ENCODE assay signal across 10 cellular contexts in genomic region chr7:17275749-17276671, GRCh38. TPM values are rescaled to one million over a fixed set of nuclear protein-coding genes. Genes with fewer than 3 reads are reported as not detected.
DNase-seq lines count a peak whose midpoint lies in the region; ATAC-seq and TF ChIP-seq lines count a peak whose summit lies in the region.
"Had no signal": no experiment of that assay in that cellular context is flagged by ENCODE, and none has a peak within 500 bp of the region (broad histone marks: within the 10 kb centered on the region; RNA-seq: fewer than 3 reads in every experiment).

No MANE protein-coding gene starts in this region.

- peaks cover 24% of the 10 kb centered on the region for H3K4me1 ChIP-seq in foreskin keratinocyte
- peaks cover 0 to 3% of the 10 kb centered on the region in 2 donors for H3K4me1 ChIP-seq in gastrocnemius medialis

- TF ChIP-seq POLR2A in gastrocnemius medialis (IDR thresholded peaks at IDR 0.05) = no peak

- in situ Hi-C loops in gastrocnemius medialis (cut with MboI; ENCODE audit: low sequenced_read_pairs in 4 of 4) = no loop called here

- H3K36me3 ChIP-seq in SK-N-MC (ENCODE audit: insufficient read depth, low read length) (no peaks in the 10 kb centered on the region), gastrocnemius medialis (no peaks in the 10 kb centered on the region)

- ATAC-seq in foreskin keratinocyte = peak; percentile 65
- peak; percentile 78 to 79 for ATAC-seq in gastrocnemius medialis
- no peak for ATAC-seq in HG03520 (IDR thresholded peaks at IDR 0.05; ENCODE audit: unreplicated experiment)
- no peak for ATAC-seq in GM19397 (IDR thresholded peaks at IDR 0.05; ENCODE audit: unreplicated experiment)

- intact Hi-C loops in gastrocnemius medialis (cut with DNase I; ENCODE audit: low total_unique reads) = no loop called here

- no peak overlapping the region for H3K9ac ChIP-seq in SK-N-MC (ENCODE audit: insufficient read length)

- DNase-seq in EL = peak; percentile 95
- no peak for DNase-seq in SK-N-MC (ENCODE audit: low read depth, low spot score)
- DNase-seq in foreskin keratinocyte = peak; percentile 82 to 85
- no peak for DNase-seq in gastrocnemius medialis
- DNase-seq in NCI-H146 treated with DMSO at 0.1 percent for 48 hours (lab: John Stamatoyannopoulos, UW; ENCODE audit: unreplicated experiment) = no peak
- DNase-seq in anterior cingulate cortex (lab: John Stamatoyannopoulos, UW) = no peak
- DNase-seq: activated naive CD8-positive, alpha-beta T cell treated with anti-CD3 and anti-CD28 coated beads, Interleukin-2, amount 10 ng/mL, durations not matched to agents 7 days and 5 days; H7 had no signal

- TF ChIP-seq CTCF in foreskin keratinocyte (conservative IDR thresholded peaks at IDR 0.05) = no peak
- TF ChIP-seq CTCF in gastrocnemius medialis (IDR thresholded peaks at IDR 0.05 in 4 of 5, conservative IDR thresholded peaks at IDR 0.05 in 1 of 5) = no peak

- no peaks in the 10 kb centered on the region for H3K27me3 ChIP-seq in foreskin keratinocyte
- no peaks in the 10 kb centered on the region for H3K27me3 ChIP-seq in gastrocnemius medialis

- H3K27ac ChIP-seq in SK-N-MC = peak overlapping the region; percentile 33; the same call in 1 of the 2 replicates
- no peak overlapping the region for H3K27ac ChIP-seq in foreskin keratinocyte
- H3K27ac ChIP-seq in gastrocnemius medialis = no peak overlapping the region

- H3K9me3 ChIP-seq in SK-N-MC (ENCODE audit: low read depth, low read length) (no peaks in the 10 kb centered on the region), gastrocnemius medialis (no peaks in the 10 kb centered on the region)

- H3K4me3 ChIP-seq in SK-N-MC = peak overlapping the region; percentile 13; the same call in 1 of the 2 replicates
- H3K4me3 ChIP-seq in gastrocnemius medialis = no peak overlapping the region

RNA-seq across cellular contexts. Expression of gene AHR, which starts 22.4 kb away (rescaled TPM):
- total RNA-seq in foreskin keratinocyte = 18.4 and 26.0 TPM in 2 replicates
- polyA plus RNA-seq in foreskin keratinocyte = 1.6 and 2.8 TPM in 2 replicates
- total RNA-seq in gastrocnemius medialis = 10 to 100 TPM; 12.0 to 13.6 (median 13.1) TPM

Comparison
In these comparisons a context has a peak if more than half of its experiments do, and no peak if none do; other contexts are left out.
1. DNase-seq: peak in EL (single experiment) and foreskin keratinocyte (2 of 2); none in SK-N-MC (single experiment), gastrocnemius medialis (0 of 2), NCI-H146 treated with DMSO at 0.1 percent for 48 hours (single experiment) and anterior cingulate cortex (0 of 58).
2. ATAC-seq: peak in foreskin keratinocyte (single experiment) and gastrocnemius medialis (2 of 2); none in HG03520 (single experiment) and GM19397 (single experiment).